9 cellular contexts compared by ENCODE assay signal in genomic region chr19:48390188-48391099, GRCh38. TPM values are rescaled to one million over a fixed set of nuclear protein-coding genes. Genes with fewer than 3 reads are reported as not detected.
DNase-seq lines count a peak whose midpoint lies in the region; ATAC-seq and TF ChIP-seq lines count a peak whose summit lies in the region.
"Had no signal": no experiment of that assay in that cellular context is flagged by ENCODE, and none has a peak within 500 bp of the region (broad histone marks: within the 10 kb centered on the region; RNA-seq: fewer than 3 reads in every experiment).

No MANE protein-coding gene starts in this region.

- H3K27ac Mint-ChIP-seq in endothelial cell (ENCODE audit: unreplicated experiment) = peak overlapping the region; percentile 81

- peaks cover 4% of the 10 kb centered on the region for H3K9me3 Mint-ChIP-seq in endothelial cell (ENCODE audit: unreplicated experiment)

- TF ChIP-seq CTCF in BJ (IDR thresholded peaks at IDR 0.05; ENCODE audit: insufficient read depth, low read depth, low read length) (peak; percentile 79), endothelial cell (IDR thresholded peaks at IDR 0.05; ENCODE audit: unreplicated experiment) (peak; percentile 48)

- H3K36me3 Mint-ChIP-seq in endothelial cell (ENCODE audit: low read depth, unreplicated experiment) = peaks cover 21% of the 10 kb centered on the region

- DNase-seq in BJ (ENCODE audit: low read depth) (no peak), NCI-H2227 (lab: John Stamatoyannopoulos, UW; ENCODE audit: unreplicated experiment) (peak; percentile 29), activated T-cell treated with anti-CD3 and anti-CD28 coated beads for 24 hours (ENCODE audit: low read depth) (peak; percentile 51), endothelial cell (ENCODE audit: low spot score) (peak; percentile 77), midbrain (lab: John Stamatoyannopoulos, UW) (peak; percentile 25)
- peak; percentile 12 to 69 (median 52) for DNase-seq in stimulated activated naive CD4-positive, alpha-beta T cell (lab: John Stamatoyannopoulos, UW)

- peaks cover 13% of the 10 kb centered on the region for H3K36me3 ChIP-seq in BJ (ENCODE audit: control insufficient read depth, insufficient read depth, low read length)

- peaks cover 3% of the 10 kb centered on the region; the same call in 1 of the 2 replicates for H3K27me3 ChIP-seq in BJ (ENCODE audit: control insufficient read depth, insufficient read depth, low read length)

- H3K4me3 ChIP-seq in BJ (ENCODE audit: low read depth, low read length) = peak overlapping the region; percentile 98

- peak; percentile 43 for ATAC-seq in GM19438 (IDR thresholded peaks at IDR 0.05; ENCODE audit: low read depth, unreplicated experiment)
- no peak for ATAC-seq in GM21390 (IDR thresholded peaks at IDR 0.05; ENCODE audit: unreplicated experiment)

- H3K4me1 Mint-ChIP-seq in endothelial cell (ENCODE audit: unreplicated experiment) = peaks cover 8% of the 10 kb centered on the region

- CTCF ChIA-PET in BJ (lab: Yijun Ruan, JAX) = interaction anchor here (0.5 to 2.4 kb wide), 34 partner anchors 10 to 199 kb away, joined by 3 to 18 read pairs (median 5); partner anchors contain the start of genes GRWD1, SYNGR4 and TMEM143

- H3K27me3 Mint-ChIP-seq in endothelial cell (ENCODE audit: unreplicated experiment) = peaks cover 14% of the 10 kb centered on the region

- peak overlapping the region; percentile 98 for H3K4me3 Mint-ChIP-seq in endothelial cell (ENCODE audit: unreplicated experiment)

- POLR2A ChIA-PET in BJ (lab: Charles Lee) = no interaction called here

RNA-seq across cellular contexts. Expression of gene KDELR1, which starts 0.9 kb away (rescaled TPM):
- 237 and 273 TPM in 2 replicates for polyA plus RNA-seq in BJ (2011; rRNA removed)
- polyA minus RNA-seq in BJ (2011; rRNA and poly(A)+ RNA removed) = 139 and 184 TPM in 2 replicates
- 325 TPM for total RNA-seq in endothelial cell (ENCODE audit: unreplicated experiment)

RNA-seq across cellular contexts. Expression of gene GRIN2D, which starts 3.0 kb away (rescaled TPM):
- polyA plus RNA-seq in BJ (2011; rRNA removed) = 0.36 and 0.64 TPM in 2 replicates
- polyA minus RNA-seq in BJ (2011; rRNA and poly(A)+ RNA removed) = 1.5 and 2.0 TPM in 2 replicates
- total RNA-seq in endothelial cell (ENCODE audit: unreplicated experiment) = 25.2 TPM

RNA-seq across cellular contexts. Expression of gene SYNGR4, which starts 26.3 kb away (rescaled TPM):
- polyA plus RNA-seq in BJ (2011; rRNA removed) = not detected in 2 replicates
- not detected in 2 replicates for polyA minus RNA-seq in BJ (2011; rRNA and poly(A)+ RNA removed)
- total RNA-seq in endothelial cell (ENCODE audit: unreplicated experiment) = not detected
- total RNA-seq: T-helper 1 cell treated with Interleukin-12 subunit alpha and Interleukin-12 subunit beta and Interleukin-4 antibody, amounts not matched to agents 30 ng/mL and 1 ng/mL, for 36 hours had no signal

RNA-seq across cellular contexts. Expression of gene TMEM143, which starts 26.7 kb away (rescaled TPM):
- 5.7 and 9.9 TPM in 2 replicates for polyA plus RNA-seq in BJ (2011; rRNA removed)
- polyA minus RNA-seq in BJ (2011; rRNA and poly(A)+ RNA removed) = 4.1 and 8.1 TPM in 2 replicates
- total RNA-seq in endothelial cell (ENCODE audit: unreplicated experiment) = 8.5 TPM

RNA-seq across cellular contexts. Expression of gene GRWD1, which starts 55.3 kb away (rescaled TPM):
- polyA plus RNA-seq in BJ (2011; rRNA removed) = 13.9 and 20.0 TPM in 2 replicates
- 10.5 and 11.3 TPM in 2 replicates for polyA minus RNA-seq in BJ (2011; rRNA and poly(A)+ RNA removed)
- 38.4 TPM for total RNA-seq in endothelial cell (ENCODE audit: unreplicated experiment)
